ENCODE assay signal across 8 cellular contexts in genomic region chr5:139633295-139634027, GRCh38. TPM values are rescaled to one million over a fixed set of nuclear protein-coding genes. Genes with fewer than 3 reads are reported as not detected.
DNase-seq lines count a peak whose midpoint lies in the region; TF ChIP-seq lines count a peak whose summit lies in the region.

No MANE protein-coding gene starts in this region.

- H3K4me3 Mint-ChIP-seq in neural crest cell, result peak overlapping the region; percentile 50

- H3K4me1 Mint-ChIP-seq in neural crest cell, result peaks cover 37% of the 10 kb centered on the region

- no peak overlapping the region for H3K27ac Mint-ChIP-seq in neural crest cell (ENCODE audit: unreplicated experiment)

- DNase-seq in NK-92 treated with Interleukin-12 subunit alpha and Interleukin-12 subunit beta, amount 100 ng/mL, for 24 hours (lab: John Stamatoyannopoulos, UW), result peak; percentile 44
- DNase-seq in NK-92 (lab: John Stamatoyannopoulos, UW; ENCODE audit: unreplicated experiment) (no peak), RKO (ENCODE audit: low spot score) (peak; percentile 78), fibroblast of the conjunctiva (ENCODE audit: low read depth) (peak; percentile 59), neural crest cell (ENCODE audit: low read depth, low spot score) (peak; percentile 72), ureter (ENCODE audit: low spot score) (peak; percentile 73)
- DNase-seq in activated T-helper 1 cell treated with anti-CD3 and anti-CD28 coated beads, Interleukin-2, amount 50 U/mL, for 16 hours (ENCODE audit: low read depth in 1 of 2, low spot score in 1 of 2), result peak; percentile 34 to 37

- TF ChIP-seq CTCF in LNCAP (IDR thresholded peaks at IDR 0.05), result peak; percentile 95
- TF ChIP-seq CTCF in neural crest cell (conservative IDR thresholded peaks at IDR 0.05), result peak; percentile 95

- H3K27me3 Mint-ChIP-seq in neural crest cell (ENCODE audit: low read depth), result peaks cover 6% of the 10 kb centered on the region

- no peaks in the 10 kb centered on the region for H3K9me3 Mint-ChIP-seq in neural crest cell

- no peaks in the 10 kb centered on the region for H3K36me3 Mint-ChIP-seq in neural crest cell (ENCODE audit: low read depth)

RNA-seq across cellular contexts. Expression of gene CXXC5, which starts 14.7 kb away (rescaled TPM):
- total RNA-seq in neural crest cell (29.2 and 30.4 TPM in 2 replicates), ureter (28.7 TPM)
